In the genomic region with DNA sequence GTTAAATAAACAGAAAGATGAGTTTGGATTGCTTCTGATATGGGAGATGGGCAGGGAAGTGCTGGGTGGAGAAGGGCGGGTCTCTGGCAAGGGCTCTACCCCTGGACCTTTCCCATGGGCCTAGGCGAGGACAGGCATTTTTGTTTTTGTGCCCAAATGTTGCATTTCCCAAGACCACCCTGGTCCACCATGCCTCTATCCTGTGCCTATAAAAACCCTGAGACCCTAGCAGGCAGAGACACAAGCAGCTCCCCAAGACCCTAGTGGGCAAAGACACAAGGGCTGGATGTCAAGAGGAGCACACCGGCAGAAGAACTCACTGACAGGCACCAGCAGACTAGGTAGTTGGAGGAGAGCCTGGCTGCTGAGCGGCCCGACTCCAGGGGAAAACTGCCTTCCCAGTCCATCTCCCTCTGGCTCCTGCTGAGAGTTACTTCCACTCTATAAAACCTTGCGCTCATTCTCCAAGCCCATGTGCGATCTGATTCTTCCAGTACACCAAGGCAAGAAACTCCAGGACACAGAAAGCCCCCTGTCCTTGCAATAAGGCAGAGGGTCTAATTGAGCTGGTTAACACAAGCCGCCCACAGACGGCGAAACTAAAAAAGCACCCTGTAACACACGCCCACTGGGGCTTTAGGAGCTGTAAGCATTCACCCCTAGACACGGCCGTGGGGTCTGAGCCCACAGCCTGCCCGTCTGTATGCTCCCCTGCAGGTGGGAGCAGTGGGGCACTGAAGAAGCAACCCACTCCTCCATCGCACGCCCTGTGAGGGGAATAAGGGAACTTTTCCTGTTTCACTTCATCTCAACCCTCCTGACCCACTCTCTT, we compare ENCODE assay signal across 22 cellular contexts.
DNase-seq lines count a peak whose midpoint lies in the region; ATAC-seq lines count a peak whose summit lies in the region.
"Had no signal": no experiment of that assay in that cellular context is flagged by ENCODE, and none has a peak within 500 bp of the region (broad histone marks: within the 10 kb centered on the region; RNA-seq: fewer than 3 reads in every experiment).

No MANE protein-coding gene starts in this region.

- intact Hi-C loops in Right ventricle myocardium inferior (cut with DNase I): no loop called here
- intact Hi-C loops in cardiac septum (cut with DNase I): no loop called here

- ATAC-seq in Right ventricle myocardium inferior: no peak
- ATAC-seq: GM12878, Panc1, SK-N-SH treated with all-trans-retinoic acid at 6 μM for 48 hours had no signal

- peak; percentile 16 for DNase-seq in Right ventricle myocardium inferior (ENCODE audit: missing footprints)
- no peak for DNase-seq in cardiac septum (ENCODE audit: low spot score)
- DNase-seq in cerebellum (ENCODE audit: low spot score): peak; percentile 21
- DNase-seq in mesenteric fat pad (ENCODE audit: low spot score): peak; percentile 76
- DNase-seq in NCI-H510A (lab: John Stamatoyannopoulos, UW): no peak
- no peak for DNase-seq in AG08396 (ENCODE audit: low spot score)
- no peak for DNase-seq in inferior parietal cortex (ENCODE audit: extremely low spot score)
- DNase-seq: Caco-2; CD4-positive, alpha-beta memory T cell; DMS 273 treated with DMSO at 0.1 percent for 48 hours; DMS79 treated with DMSO at 0.1 percent for 48 hours; GM23248; IMR-90; NCI-H1092 treated with DMSO at 0.1 percent for 48 hours; NCI-H146; NCI-H2029; NCI-H2227 treated with DMSO at 0.1 percent for 48 hours; NCI-H510A treated with DMSO at 0.1 percent for 48 hours; NCI-H774 had no signal

Comparison
In these comparisons a context has a peak if more than half of its experiments do, and no peak if none do; other contexts are left out.
1. DNase-seq: peak in Right ventricle myocardium inferior (single experiment), cerebellum (single experiment) and mesenteric fat pad (single experiment); none in cardiac septum (single experiment), NCI-H510A (single experiment), AG08396 (single experiment) and inferior parietal cortex (single experiment).